ENCODE assay signal across 25 cellular contexts in the genomic region with DNA sequence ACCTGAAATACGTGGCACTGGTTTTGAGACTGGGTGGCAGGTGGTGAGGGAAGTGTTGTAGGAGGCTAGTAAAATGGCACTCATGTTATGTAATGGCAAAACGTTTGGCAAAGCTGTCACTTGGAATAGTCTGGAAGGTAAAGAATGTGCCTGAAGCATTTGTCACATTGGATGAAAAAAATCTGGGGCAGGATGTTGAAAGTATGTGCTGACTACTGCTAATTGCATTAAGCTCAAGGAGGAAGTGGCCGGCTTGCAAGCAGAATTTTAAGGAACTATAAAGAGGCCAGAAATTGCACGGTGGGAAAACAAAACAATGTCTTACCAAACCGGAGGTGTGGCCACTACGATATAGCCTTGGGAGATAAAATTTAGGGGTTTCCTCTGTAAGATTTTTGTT. TPM values are rescaled to one million over a fixed set of nuclear protein-coding genes. Genes with fewer than 3 reads are reported as not detected.
DNase-seq lines count a peak whose midpoint lies in the region; ATAC-seq, FAIRE-seq and TF ChIP-seq lines count a peak whose summit lies in the region.
"Had no signal": no experiment of that assay in that cellular context is flagged by ENCODE, and none has a peak within 500 bp of the region (broad histone marks: within the 10 kb centered on the region; RNA-seq: fewer than 3 reads in every experiment).

No MANE protein-coding gene starts in this region.

- in situ Hi-C loops in GM23248 (cut with MboI), result no loop called here

- no peaks in the 10 kb centered on the region for H3K79me2 ChIP-seq in GM23248 (ENCODE audit: insufficient read depth)

- H3K4me2 ChIP-seq in GM23248 (ENCODE audit: unreplicated experiment), result no peak overlapping the region

- POLR2A ChIA-PET in activated CD4-positive, alpha-beta T cell treated with anti-CD3 and anti-CD28 coated beads for 36 hours (lab: Charles Lee), result no interaction called here

- no peaks in the 10 kb centered on the region for H3K9me2 ChIP-seq in GM23248 (ENCODE audit: insufficient read depth)

- no peaks in the 10 kb centered on the region for H3K36me3 ChIP-seq in lower lobe of right lung
- no peaks in the 10 kb centered on the region for H3K36me3 ChIP-seq in GM23248 (ENCODE audit: low read depth)

- H4K20me1 ChIP-seq in GM23248 (ENCODE audit: insufficient read depth), result no peaks in the 10 kb centered on the region

- no peak overlapping the region for H3K9ac ChIP-seq in GM23248

- H3K9me3 ChIP-seq in lower lobe of right lung (no peaks in the 10 kb centered on the region), GM23248 (ENCODE audit: low read depth) (no peaks in the 10 kb centered on the region)

- TF ChIP-seq POLR2A in GM12891 (IDR thresholded peaks at IDR 0.05; ENCODE audit: low read depth, low read length), result no peak

- H3K4me1 ChIP-seq in lower lobe of right lung, result no peaks in the 10 kb centered on the region
- H3K4me1 ChIP-seq in GM23248 (ENCODE audit: insufficient read depth), result no peaks in the 10 kb centered on the region

- H3K27ac ChIP-seq in lower lobe of right lung, result no peak overlapping the region
- no peak overlapping the region for H3K27ac ChIP-seq in GM23248

- H3K36me3 Mint-ChIP-seq in activated CD4-positive, alpha-beta T cell treated with anti-CD3 and anti-CD28 coated beads for 36 hours (ENCODE audit: low read depth), result no peaks in the 10 kb centered on the region
- H3K36me3 Mint-ChIP-seq: CD4-positive, CD25-positive, alpha-beta regulatory T cell had no signal

- H3K27me3 Mint-ChIP-seq in activated CD4-positive, alpha-beta T cell treated with anti-CD3 and anti-CD28 coated beads for 36 hours, result peaks cover 6% of the 10 kb centered on the region

- H3K27me3 ChIP-seq in lower lobe of right lung (ENCODE audit: low read depth) (peaks cover 19% of the 10 kb centered on the region), GM23248 (replicated peaks; ENCODE audit: insufficient read depth) (peaks cover 37% of the 10 kb centered on the region)

- H3F3A ChIP-seq in GM23248 (ENCODE audit: insufficient read depth), result no peaks in the 10 kb centered on the region

- no peak overlapping the region for H3K4me3 Mint-ChIP-seq in activated CD4-positive, alpha-beta T cell treated with anti-CD3 and anti-CD28 coated beads for 36 hours
- H3K4me3 Mint-ChIP-seq: activated CD8-positive, alpha-beta T cell treated with anti-CD3 and anti-CD28 coated beads, Interleukin-2, amount 10 ng/mL, durations not matched to agents 7 days and 5 days; activated T-cell treated with anti-CD3 and anti-CD28 coated beads, Interleukin-2, amount 50 U/mL, for 24 hours; CD4-positive, CD25-positive, alpha-beta regulatory T cell; H9; nephron progenitor cell; T-helper 17 cell had no signal

- peak; percentile 56 for FAIRE-seq in GM12891 (lab: Jason Lieb, UNC)

- H3K4me1 Mint-ChIP-seq in activated CD4-positive, alpha-beta T cell treated with anti-CD3 and anti-CD28 coated beads for 36 hours, result no peaks in the 10 kb centered on the region
- H3K4me1 Mint-ChIP-seq: H9 had no signal

- no peak for TF ChIP-seq CTCF in lower lobe of right lung (IDR thresholded peaks at IDR 0.05)

- DNase-seq in AML-193 (lab: John Stamatoyannopoulos, UW) (peak; percentile 37 to 38), GM12891 (ENCODE audit: insufficient read length, low spot score) (no peak), lower lobe of right lung (no peak), cortex of kidney (lab: John Stamatoyannopoulos, UW) (no peak), GM23248 (no peak)
- no peak for DNase-seq in activated CD4-positive, alpha-beta T cell treated with anti-CD3 and anti-CD28 coated beads for 36 hours
- DNase-seq: ACHN; activated CD8-positive, alpha-beta T cell treated with anti-CD3 and anti-CD28 coated beads, Interleukin-2, amount 10 ng/mL, durations not matched to agents 7 days and 5 days; activated naive CD4-positive, alpha-beta T cell treated with Interleukin-2 at 50 U/mL for 16 hours; activated T-cell treated with anti-CD3 and anti-CD28 coated beads, Interleukin-2, amount 50 U/mL, for 24 hours; aorta; CD4-positive, CD25-positive, alpha-beta regulatory T cell; cerebellar nuclear complex; effector CD8-positive, alpha-beta T cell; H9; NCI-H1417; NCI-H510A treated with DMSO at 0.1 percent for 48 hours; nephron progenitor cell; posterior cingulate gyrus; SHP77 treated with DMSO at 0.1 percent for 48 hours; stimulated activated CD4-positive, alpha-beta T cell treated with anti-CD3 and anti-CD28 coated beads, Interleukin-2, amount 100 ng/mL, for 48 hours; stimulated activated naive CD4-positive, alpha-beta T cell treated with Interleukin-2 at 50 U/mL for 16 hours; T-helper 17 cell had no signal

- H3K4me3 ChIP-seq in lower lobe of right lung (no peak overlapping the region), GM23248 (no peak overlapping the region)

- H2AFZ ChIP-seq in GM23248, result no peak overlapping the region

- intact Hi-C loops in lower lobe of right lung (cut with DNase I), result no loop called here
- intact Hi-C loops in activated CD4-positive, alpha-beta T cell treated with anti-CD3 and anti-CD28 coated beads for 36 hours (cut with DNase I, micrococcal nuclease), result no loop called here

- no peaks in the 10 kb centered on the region for H3K9me3 Mint-ChIP-seq in activated CD4-positive, alpha-beta T cell treated with anti-CD3 and anti-CD28 coated beads for 36 hours (ENCODE audit: low read depth)
- H3K9me3 Mint-ChIP-seq: activated T-cell treated with anti-CD3 and anti-CD28 coated beads, Interleukin-2, amount 50 U/mL, for 24 hours; CD4-positive, CD25-positive, alpha-beta regulatory T cell; H9 had no signal

- CTCF ChIA-PET in activated CD4-positive, alpha-beta T cell treated with anti-CD3 and anti-CD28 coated beads for 36 hours (lab: Charles Lee), result interaction anchor here (0.6 kb wide), 1 partner anchor 34 kb away, joined by 3 read pairs; no protein-coding TSS in a partner anchor

- 35 to 38% methylated on average over 6 of the region's 6 CpGs for WGBS in GM23248 (ENCODE audit: low coverage in 1 of 2, low lambda C conversion rate in 2 of 2, missing lambda C conversion rate in 2 of 2), 2 experiments

- no peak overlapping the region for H3K27ac Mint-ChIP-seq in activated CD4-positive, alpha-beta T cell treated with anti-CD3 and anti-CD28 coated beads for 36 hours
- H3K27ac Mint-ChIP-seq: activated CD8-positive, alpha-beta T cell treated with anti-CD3 and anti-CD28 coated beads, Interleukin-2, amount 10 ng/mL, durations not matched to agents 7 days and 5 days; activated T-cell treated with anti-CD3 and anti-CD28 coated beads, Interleukin-2, amount 50 U/mL, for 24 hours; CD4-positive, CD25-positive, alpha-beta regulatory T cell; H9; nephron progenitor cell; T-helper 17 cell had no signal

- ATAC-seq in lower lobe of right lung (peak; percentile 64 to 79), GM18502 (IDR thresholded peaks at IDR 0.05; ENCODE audit: poor library complexity, unreplicated experiment) (no peak)
- ATAC-seq in activated CD4-positive, alpha-beta T cell treated with anti-CD3 and anti-CD28 coated beads for 36 hours, result no peak
- ATAC-seq: activated CD8-positive, alpha-beta T cell treated with anti-CD3 and anti-CD28 coated beads, Interleukin-2, amount 10 ng/mL, durations not matched to agents 7 days and 5 days; T-helper 17 cell had no signal

TF ChIP-seq in GM12891, 5 proteins besides CTCF, POLR2A, EP300 and RAD21:
- TF ChIP-seq PAX5 (IDR thresholded peaks at IDR 0.05; ENCODE audit: insufficient read depth, low read length, severe bottlenecking) (no peak), POLR2AphosphoS5 (IDR thresholded peaks at IDR 0.05; ENCODE audit: low read depth, low read length) (no peak)

TF ChIP-seq in PFSK-1, 5 proteins besides CTCF, POLR2A, EP300 and RAD21:
- TF ChIP-seq POLR2AphosphoS5 (IDR thresholded peaks at IDR 0.05; ENCODE audit: low read depth, low read length) (no peak), REST (IDR thresholded peaks at IDR 0.05; ENCODE audit: insufficient read depth in 1 of 2, low read depth in 2 of 2, low read length in 2 of 2) (no peak), SIN3A (IDR thresholded peaks at IDR 0.05; ENCODE audit: borderline replicate concordance, insufficient read depth, low read length) (peak; percentile 66; the same call in 1 of the 2 replicates)

RNA-seq across cellular contexts. Expression of gene NLRP1, which starts 26.6 kb away (rescaled TPM):
- 12.9 TPM for polyA plus RNA-seq in GM12891 (2012; ENCODE audit: low read depth, missing spikeins)
- polyA plus RNA-seq in PFSK-1 (2012; ENCODE audit: insufficient read length, low read depth), result 7.7 TPM
- 40.3 TPM for total RNA-seq in lower lobe of right lung
- 33.4 and 36.0 TPM in 2 replicates for total RNA-seq in GM23248 (2014; rRNA removed; shearing (Covaris generic))
- polyA plus RNA-seq in GM23248 (2016; fragmentation: Nextera tagmentation; extraction: Ambion mirVana), result 16.8 and 17.5 TPM in 2 replicates
- 10 to 100 TPM; 31.2 to 34.0 TPM for total RNA-seq in activated CD4-positive, alpha-beta T cell treated with anti-CD3 and anti-CD28 coated beads for 36 hours

Comparison
In these comparisons a context has a peak if more than half of its experiments do, and no peak if none do; other contexts are left out.
1. DNase-seq: peak in AML-193 (2 of 2); none in GM12891 (single experiment), lower lobe of right lung (single experiment), cortex of kidney (single experiment), GM23248 (single experiment) and activated CD4-positive, alpha-beta T cell treated with anti-CD3 and anti-CD28 coated beads for 36 hours (single experiment).
2. ATAC-seq: peak in lower lobe of right lung (2 of 2); none in GM18502 (single experiment) and activated CD4-positive, alpha-beta T cell treated with anti-CD3 and anti-CD28 coated beads for 36 hours (single experiment).